Comparison of ENCODE assay signal across 27 cellular contexts in genomic region chr9:4654084-4654483, GRCh38. TPM values are rescaled to one million over a fixed set of nuclear protein-coding genes. Genes with fewer than 3 reads are reported as not detected.
"Had no signal": no experiment of that assay in that cellular context is flagged by ENCODE, and none has a peak within 500 bp of the region (broad histone marks: within the 10 kb centered on the region; RNA-seq: fewer than 3 reads in every experiment).

No MANE protein-coding gene starts in this region.

- H3K4me1 Mint-ChIP-seq: activated naive CD4-positive, alpha-beta T cell treated with anti-CD3 and anti-CD28 coated beads, Interleukin-2, amount 10 ng/mL, durations not matched to agents 7 days and 5 days; brain; memory B cell had no signal

- H3K27ac ChIP-seq: ascending aorta, cardiac muscle cell, gastroesophageal sphincter, thoracic aorta, VCaP had no signal

- H3K4me1 ChIP-seq: ascending aorta, gastroesophageal sphincter had no signal

- H3K27me3 ChIP-seq: ascending aorta, cardiac muscle cell, gastroesophageal sphincter had no signal

- H3K27ac Mint-ChIP-seq: activated CD4-positive, alpha-beta memory T cell treated with anti-CD3 and anti-CD28 coated beads, Interleukin-2, amount 10 ng/mL, durations not matched to agents 7 days and 5 days; activated CD4-positive, alpha-beta T cell treated with anti-CD3 and anti-CD28 coated beads, Interleukin-2, amount 10 ng/mL, durations not matched to agents 7 days and 5 days; activated naive CD4-positive, alpha-beta T cell treated with anti-CD3 and anti-CD28 coated beads, Interleukin-2, amount 10 ng/mL, durations not matched to agents 7 days and 5 days; activated naive CD8-positive, alpha-beta T cell treated with anti-CD3 and anti-CD28 coated beads, Interleukin-2, amount 10 ng/mL, durations not matched to agents 7 days and 5 days; brain; memory B cell; T-helper 1 cell treated with Interleukin-12 subunit alpha and Interleukin-12 subunit beta and Interleukin-4 antibody, amounts not matched to agents 30 μg/mL and 1 μg/mL, for 36 hours had no signal

- H3K9me3 Mint-ChIP-seq: activated CD4-positive, alpha-beta memory T cell treated with anti-CD3 and anti-CD28 coated beads, Interleukin-2, amount 10 ng/mL, durations not matched to agents 7 days and 5 days; activated CD4-positive, alpha-beta T cell treated with anti-CD3 and anti-CD28 coated beads, Interleukin-2, amount 10 ng/mL, durations not matched to agents 7 days and 5 days; activated naive CD4-positive, alpha-beta T cell treated with anti-CD3 and anti-CD28 coated beads, Interleukin-2, amount 10 ng/mL, durations not matched to agents 7 days and 5 days; activated naive CD8-positive, alpha-beta T cell treated with anti-CD3 and anti-CD28 coated beads, Interleukin-2, amount 10 ng/mL, durations not matched to agents 7 days and 5 days; memory B cell; naive thymus-derived CD4-positive, alpha-beta T cell; T-helper 1 cell treated with Interleukin-12 subunit alpha and Interleukin-12 subunit beta and Interleukin-4 antibody, amounts not matched to agents 30 μg/mL and 1 μg/mL, for 36 hours had no signal

- H3K36me3 Mint-ChIP-seq: activated naive CD4-positive, alpha-beta T cell treated with anti-CD3 and anti-CD28 coated beads, Interleukin-2, amount 10 ng/mL, durations not matched to agents 7 days and 5 days; activated naive CD8-positive, alpha-beta T cell treated with anti-CD3 and anti-CD28 coated beads, Interleukin-2, amount 10 ng/mL, durations not matched to agents 7 days and 5 days; brain; memory B cell had no signal

- H3K36me3 ChIP-seq: cardiac muscle cell, gastroesophageal sphincter, thoracic aorta had no signal

- H3K27me3 Mint-ChIP-seq: brain had no signal

- H3K4me3 ChIP-seq: ascending aorta, cardiac muscle cell, gastroesophageal sphincter, thoracic aorta had no signal

- ATAC-seq: activated CD4-positive, CD25-positive, alpha-beta regulatory T cell treated with anti-CD3 and anti-CD28 coated beads, Interleukin-2, amount 50 U/mL, for 24 hours; gastroesophageal sphincter; left colon; naive thymus-derived CD4-positive, alpha-beta T cell; right cardiac atrium had no signal

- DNase-seq: activated CD4-positive, alpha-beta memory T cell treated with anti-CD3 and anti-CD28 coated beads, Interleukin-2, amount 10 ng/mL, durations not matched to agents 7 days and 5 days; activated CD4-positive, alpha-beta T cell treated with anti-CD3 and anti-CD28 coated beads, Interleukin-2, amount 10 ng/mL, durations not matched to agents 7 days and 5 days; activated effector memory CD4-positive, alpha-beta T cell treated with anti-CD3 and anti-CD28 coated beads, Interleukin-2, amount 50 U/mL, for 16 hours; activated naive CD4-positive, alpha-beta T cell treated with anti-CD3 and anti-CD28 coated beads, Interleukin-2, amount 10 ng/mL, durations not matched to agents 7 days and 5 days; activated naive CD8-positive, alpha-beta T cell treated with anti-CD3 and anti-CD28 coated beads, Interleukin-2, amount 10 ng/mL, durations not matched to agents 7 days and 5 days; cortex of kidney; head of caudate nucleus; hippocampal formation; left colon; midbrain; naive thymus-derived CD4-positive, alpha-beta T cell; posterior cingulate gyrus; right cardiac atrium; stimulated activated CD4-positive, alpha-beta T cell treated with anti-CD3 and anti-CD28 coated beads, Interleukin-15, amount 100 ng/mL, for 24 hours; stimulated activated CD4-positive, alpha-beta T cell treated with anti-CD3 and anti-CD28 coated beads, Interleukin-2, amount 100 ng/mL, for 24 hours; stimulated activated naive CD4-positive, alpha-beta T cell treated with Interleukin-2 at 50 U/mL for 16 hours; T-helper 9 cell; trophoblast cell had no signal

- H3K4me3 Mint-ChIP-seq: activated CD4-positive, alpha-beta memory T cell treated with anti-CD3 and anti-CD28 coated beads, Interleukin-2, amount 10 ng/mL, durations not matched to agents 7 days and 5 days; activated CD4-positive, alpha-beta T cell treated with anti-CD3 and anti-CD28 coated beads, Interleukin-2, amount 10 ng/mL, durations not matched to agents 7 days and 5 days; activated naive CD4-positive, alpha-beta T cell treated with anti-CD3 and anti-CD28 coated beads, Interleukin-2, amount 10 ng/mL, durations not matched to agents 7 days and 5 days; activated naive CD8-positive, alpha-beta T cell treated with anti-CD3 and anti-CD28 coated beads, Interleukin-2, amount 10 ng/mL, durations not matched to agents 7 days and 5 days; brain; memory B cell; naive thymus-derived CD4-positive, alpha-beta T cell; T-helper 1 cell treated with Interleukin-12 subunit alpha and Interleukin-12 subunit beta and Interleukin-4 antibody, amounts not matched to agents 30 μg/mL and 1 μg/mL, for 36 hours had no signal

- H3K9me3 ChIP-seq: ascending aorta, gastroesophageal sphincter, thoracic aorta had no signal

RNA-seq across cellular contexts. Expression of gene SPATA6L, which starts 12.2 kb away (rescaled TPM):
- total RNA-seq: ascending aorta had no signal
